ENCODE assay signal across 8 cellular contexts in the genomic region with DNA sequence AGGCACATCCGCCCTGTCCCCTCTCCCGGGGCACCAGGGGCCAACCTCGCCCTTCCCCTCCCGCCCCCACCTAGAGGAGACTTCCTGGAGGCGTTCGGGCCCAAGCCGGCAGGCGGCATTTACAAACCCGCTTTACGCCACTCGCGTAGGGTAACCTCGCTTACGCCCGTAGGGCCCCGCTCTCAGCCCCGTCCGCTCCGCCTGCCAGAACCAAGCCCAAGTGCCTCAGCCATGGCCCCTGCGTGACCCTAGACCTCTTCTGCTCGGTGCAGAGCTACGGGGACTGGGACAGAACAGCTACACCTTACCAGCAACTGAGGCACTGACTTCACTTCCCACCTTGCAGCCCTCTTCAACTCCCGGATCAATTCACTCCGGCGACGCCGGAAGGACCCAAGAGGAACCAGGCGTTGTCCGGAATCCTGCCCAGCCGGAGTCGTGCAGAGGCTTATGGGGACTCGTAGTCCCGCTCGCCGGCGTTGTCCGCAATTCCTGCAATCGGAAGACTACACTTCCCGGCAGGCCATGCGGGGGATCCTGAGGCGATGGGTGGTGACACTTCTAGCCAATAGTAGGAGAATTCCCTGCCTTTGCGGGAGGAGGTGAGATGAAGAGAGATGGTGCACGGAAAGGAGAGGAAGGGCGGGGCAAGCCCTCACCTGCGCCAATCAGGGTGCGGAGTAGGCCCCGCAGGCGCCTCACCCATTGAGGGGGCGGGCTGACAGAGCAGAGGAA. TPM values are rescaled to one million over a fixed set of nuclear protein-coding genes. Genes with fewer than 3 reads are reported as not detected.
DNase-seq lines count a peak whose midpoint lies in the region; ATAC-seq and TF ChIP-seq lines count a peak whose summit lies in the region.

Gene PDCD10 (minus strand): TSS at position 395 of the 735 bp plus-strand sequence. CDS start 14,735 bp downstream, outside the sequence.

- intact Hi-C loops in colonic mucosa (cut with DNase I) = loop anchor here (10.0 kb wide), 1 partner anchor 310 kb away; no protein-coding TSS in a partner anchor

- no peaks in the 10 kb centered on the region for H3K36me3 ChIP-seq in colonic mucosa

- no peaks in the 10 kb centered on the region for H3K27me3 ChIP-seq in colonic mucosa

- H3K9ac ChIP-seq in colonic mucosa (ENCODE audit: low read depth in 2 of 2, low read length in 2 of 2) = peak within 1 kb of the TSS; percentile 85 to 88

- peak within 1 kb of the TSS; percentile 86 for H3K4me3 ChIP-seq in colonic mucosa

- TF ChIP-seq CTCF in colonic mucosa (IDR thresholded peaks at IDR 0.05) = no peak

- peak; percentile 84 for ATAC-seq in GM19328 (IDR thresholded peaks at IDR 0.05; ENCODE audit: unreplicated experiment)
- peak; percentile 88 for ATAC-seq in HG03469 (IDR thresholded peaks at IDR 0.05; ENCODE audit: unreplicated experiment)

- H3K9me3 ChIP-seq in colonic mucosa = no peaks in the 10 kb centered on the region

- DNase-seq in C1 segment of cervical spinal cord (lab: John Stamatoyannopoulos, UW) (peak; percentile 49 to 100 (median 95)), NCI-H526 (lab: John Stamatoyannopoulos, UW) (peak; percentile 99 to 100), colonic mucosa (peak; percentile 99), kidney tubule cell (ENCODE audit: low spot score) (peak; percentile 100)
- DNase-seq in activated CD4-positive, alpha-beta T cell treated with anti-CD3 and anti-CD28 coated beads for 48 hours = peak; percentile 97
- peak; percentile 80 to 94 (median 88) for DNase-seq in stimulated activated CD4-positive, alpha-beta T cell treated with anti-CD3 and anti-CD28 coated beads, Interleukin-1b, Interleukin-23, amount 100 ng/mL, for 24 hours (ENCODE audit: low read depth in 4 of 4, low spot score in 1 of 4)

- H3K4me1 ChIP-seq in colonic mucosa = peaks cover 4% of the 10 kb centered on the region

- peak within 1 kb of the TSS; percentile 95 for H3K27ac ChIP-seq in colonic mucosa

RNA-seq across cellular contexts. Expression of gene PDCD10, which starts in this region (rescaled TPM):
- total RNA-seq in colonic mucosa = 10 to 100 TPM; 67.3 to 87.0 TPM

Comparison
In these comparisons a context has a peak if more than half of its experiments do, and no peak if none do; other contexts are left out.
1. Peak in every context shown above with its lines: DNase-seq, ATAC-seq, H3K4me3 ChIP-seq and H3K27ac ChIP-seq.